8 cellular contexts compared by ENCODE assay signal in the genomic region with DNA sequence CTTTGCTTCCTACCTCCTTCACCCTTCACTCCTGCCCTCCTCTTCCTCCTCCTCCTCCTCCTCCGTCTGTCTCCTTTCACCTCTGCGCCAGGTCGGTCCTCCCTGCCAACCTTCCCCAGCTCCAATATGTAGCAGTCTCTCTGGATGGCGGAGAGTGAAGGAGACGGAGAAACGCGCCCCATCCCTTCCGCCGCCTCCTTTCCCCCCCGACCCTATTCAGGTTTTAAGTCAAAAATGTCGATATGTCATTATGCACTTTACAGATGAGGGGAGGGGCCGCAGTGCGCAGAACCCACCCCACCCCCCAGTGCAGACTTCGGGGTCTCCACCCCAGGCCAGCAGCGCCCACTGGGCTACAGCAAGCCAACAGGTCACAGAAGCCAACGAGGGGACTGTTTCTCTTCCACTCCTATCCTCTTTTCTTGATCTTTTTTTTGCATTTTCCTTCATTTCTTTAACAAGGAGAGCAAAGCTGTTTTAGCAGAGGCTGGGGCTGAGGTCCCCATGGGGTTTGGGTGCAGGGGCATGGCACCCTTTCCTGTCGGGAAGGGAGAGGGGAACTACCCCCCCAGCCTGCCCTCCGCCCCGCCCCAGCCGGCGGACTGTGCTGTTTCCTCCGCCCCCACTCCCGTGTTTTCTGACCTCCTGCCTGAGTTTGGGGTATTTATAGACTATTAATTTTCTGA. TPM values are rescaled to one million over a fixed set of nuclear protein-coding genes. Genes with fewer than 3 reads are reported as not detected.
DNase-seq lines count a peak whose midpoint lies in the region; ATAC-seq, FAIRE-seq and TF ChIP-seq lines count a peak whose summit lies in the region.

No MANE protein-coding gene starts in this region.

- DNase-seq in activated naive CD4-positive, alpha-beta T cell treated with anti-CD3 and anti-CD28 coated beads, Interleukin-2, amount 10 ng/mL, durations not matched to agents 7 days and 5 days = no peak
- DNase-seq in activated naive CD4-positive, alpha-beta T cell (lab: John Stamatoyannopoulos, UW) = no peak
- no peak for DNase-seq in astrocyte (ENCODE audit: low read depth)
- peak in 1 of 2 donors; percentile 81 for DNase-seq in upper lobe of left lung
- DNase-seq in glomerular visceral epithelial cell (ENCODE audit: extremely low spot score) = no peak
- DNase-seq in COLO668 (lab: John Stamatoyannopoulos, UW; ENCODE audit: unreplicated experiment) = no peak

- peaks cover 57% of the 10 kb centered on the region for H3K4me1 Mint-ChIP-seq in activated naive CD4-positive, alpha-beta T cell treated with anti-CD3 and anti-CD28 coated beads, Interleukin-2, amount 10 ng/mL, durations not matched to agents 7 days and 5 days
- peaks cover 26% of the 10 kb centered on the region for H3K4me1 Mint-ChIP-seq in astrocyte (ENCODE audit: low read depth, unreplicated experiment)

- H3K79me2 ChIP-seq in astrocyte (ENCODE audit: insufficient read depth, low read length) = peaks cover 46% of the 10 kb centered on the region

- TF ChIP-seq EP300 in upper lobe of left lung (IDR thresholded peaks at IDR 0.05) = no peak

- H3K36me3 ChIP-seq in astrocyte (ENCODE audit: insufficient read depth, low read length) = peaks cover 22% of the 10 kb centered on the region
- peaks cover 23 to 41% of the 10 kb centered on the region in 2 donors for H3K36me3 ChIP-seq in muscle layer of duodenum (ENCODE audit: control insufficient read depth in 1 of 2, insufficient read depth in 2 of 2, low read length in 2 of 2)
- peaks cover 22 to 56% (median 50%) of the 10 kb centered on the region in 4 donors for H3K36me3 ChIP-seq in upper lobe of left lung

- peak overlapping the region; percentile 46 for H3K4me2 ChIP-seq in astrocyte (ENCODE audit: low read length)

- H3K27ac ChIP-seq in astrocyte (ENCODE audit: low read depth, low read length) (peak overlapping the region; percentile 69), muscle layer of duodenum (ENCODE audit: low read length) (peak overlapping the region; percentile 39), upper lobe of left lung (peak overlapping the region; percentile 91 to 100 (median 98))

- WGBS in upper lobe of left lung, 2 donors = 70 to 71% methylated on average over 18 to 23 of the region's 23 CpGs

- H3K9me3 ChIP-seq in astrocyte (ENCODE audit: insufficient read depth, low read depth, low read length) = no peaks in the 10 kb centered on the region
- H3K9me3 ChIP-seq in muscle layer of duodenum (ENCODE audit: control insufficient read depth in 1 of 2, low read length in 2 of 2) = no peaks in the 10 kb centered on the region
- H3K9me3 ChIP-seq in upper lobe of left lung = no peaks in the 10 kb centered on the region

- no peaks in the 10 kb centered on the region for H3K27me3 Mint-ChIP-seq in activated naive CD4-positive, alpha-beta T cell treated with anti-CD3 and anti-CD28 coated beads, Interleukin-2, amount 10 ng/mL, durations not matched to agents 7 days and 5 days
- H3K27me3 Mint-ChIP-seq in astrocyte (ENCODE audit: low read depth, unreplicated experiment) = no peaks in the 10 kb centered on the region

- peaks cover 74% of the 10 kb centered on the region for H3K4me1 ChIP-seq in astrocyte (ENCODE audit: insufficient read depth, low read length)
- H3K4me1 ChIP-seq in muscle layer of duodenum (ENCODE audit: control insufficient read depth in 1 of 2, insufficient read depth in 2 of 2, low read length in 2 of 2) = peaks cover 23 to 73% of the 10 kb centered on the region in 2 donors
- H3K4me1 ChIP-seq in upper lobe of left lung = peaks cover 87 to 98% (median 92%) of the 10 kb centered on the region in 4 donors

- no peaks in the 10 kb centered on the region for H3K9me3 Mint-ChIP-seq in activated naive CD4-positive, alpha-beta T cell treated with anti-CD3 and anti-CD28 coated beads, Interleukin-2, amount 10 ng/mL, durations not matched to agents 7 days and 5 days
- no peaks in the 10 kb centered on the region for H3K9me3 Mint-ChIP-seq in astrocyte (ENCODE audit: unreplicated experiment)

- H3K4me3 ChIP-seq in astrocyte (ENCODE audit: insufficient read depth, low read depth, low read length) = no peak overlapping the region
- H3K4me3 ChIP-seq in muscle layer of duodenum (ENCODE audit: low read depth in 1 of 2, low read length in 2 of 2) = no peak overlapping the region
- peak overlapping the region in 1 of 4 donors; percentile 62 for H3K4me3 ChIP-seq in upper lobe of left lung

- TF ChIP-seq POLR2A in upper lobe of left lung (IDR thresholded peaks at IDR 0.05) = no peak

- TF ChIP-seq CTCF in astrocyte (IDR thresholded peaks at IDR 0.05; ENCODE audit: insufficient read depth, low read depth, low read length) = no peak
- no peak for TF ChIP-seq CTCF in upper lobe of left lung (IDR thresholded peaks at IDR 0.05)

- peak overlapping the region; percentile 61 for H3K4me3 Mint-ChIP-seq in activated naive CD4-positive, alpha-beta T cell treated with anti-CD3 and anti-CD28 coated beads, Interleukin-2, amount 10 ng/mL, durations not matched to agents 7 days and 5 days
- H3K4me3 Mint-ChIP-seq in astrocyte (ENCODE audit: unreplicated experiment) = peak overlapping the region; percentile 66

- H3K27me3 ChIP-seq in astrocyte (ENCODE audit: insufficient read depth, low read length) (no peaks in the 10 kb centered on the region), muscle layer of duodenum (ENCODE audit: low read depth, low read length) (no peaks in the 10 kb centered on the region), upper lobe of left lung (no peaks in the 10 kb centered on the region)

- peak overlapping the region; percentile 7 for H3K9ac ChIP-seq in astrocyte (ENCODE audit: low read length)

- H3K27ac Mint-ChIP-seq in activated naive CD4-positive, alpha-beta T cell treated with anti-CD3 and anti-CD28 coated beads, Interleukin-2, amount 10 ng/mL, durations not matched to agents 7 days and 5 days = peak overlapping the region; percentile 98
- peak overlapping the region; percentile 75 for H3K27ac Mint-ChIP-seq in astrocyte (ENCODE audit: unreplicated experiment)

- no peak for FAIRE-seq in astrocyte (lab: Jason Lieb, UNC)

- H3K36me3 Mint-ChIP-seq in activated naive CD4-positive, alpha-beta T cell treated with anti-CD3 and anti-CD28 coated beads, Interleukin-2, amount 10 ng/mL, durations not matched to agents 7 days and 5 days = peaks cover 34% of the 10 kb centered on the region
- H3K36me3 Mint-ChIP-seq in astrocyte (ENCODE audit: low read depth, unreplicated experiment) = peaks cover 6% of the 10 kb centered on the region

- ATAC-seq in upper lobe of left lung (ENCODE audit: low FRiP score in 2 of 2) = no peak
- no peak for ATAC-seq in GM21526 (IDR thresholded peaks at IDR 0.05; ENCODE audit: low FRiP score, unreplicated experiment)

- peaks cover 67% of the 10 kb centered on the region for H4K20me1 ChIP-seq in astrocyte (ENCODE audit: insufficient read depth, low read length)

- no peak overlapping the region for H2AFZ ChIP-seq in astrocyte (ENCODE audit: low read depth, low read length)

- CTCF ChIA-PET in activated naive CD4-positive, alpha-beta T cell treated with anti-CD3 and anti-CD28 coated beads, Interleukin-2, amount 10 ng/mL, durations not matched to agents 7 days and 5 days (lab: Charles Lee) = interaction anchor here (5.0 kb wide), 1 partner anchor 9 kb away, joined by 17 read pairs; no protein-coding TSS in a partner anchor

RNA-seq across cellular contexts. Expression of a gene that starts 9.2 kb away (rescaled TPM):
- total RNA-seq in astrocyte (119 and 141 TPM in 2 replicates), upper lobe of left lung (100 to 1,000 TPM in 2 of 6 donors, 10 to 100 TPM in 4; 33.5 to 176 (median 75.9) TPM)

RNA-seq across cellular contexts. Expression of a gene that starts 11.5 kb away (rescaled TPM):
- total RNA-seq in astrocyte = 184 and 215 TPM in 2 replicates
- total RNA-seq in upper lobe of left lung = 1,000 to 10,000 TPM in 1 of 6 donors, 100 to 1,000 TPM in 5; 326 to 1,348 (median 441) TPM

RNA-seq across cellular contexts. Expression of a gene that starts 16.1 kb away (rescaled TPM):
- 154 and 170 TPM in 2 replicates for total RNA-seq in astrocyte
- 100 to 1,000 TPM in 3 of 6 donors, 10 to 100 TPM in 3; 56.0 to 187 (median 113) TPM for total RNA-seq in upper lobe of left lung

RNA-seq across cellular contexts. Expression of a gene that starts 17.7 kb away (rescaled TPM):
- total RNA-seq in astrocyte (50.5 and 50.8 TPM in 2 replicates), upper lobe of left lung (10 to 100 TPM; 43.0 to 85.3 (median 59.6) TPM)

RNA-seq across cellular contexts. Expression of a gene that starts 19.8 kb away (rescaled TPM):
- total RNA-seq in astrocyte (18.8 and 19.8 TPM in 2 replicates), upper lobe of left lung (1 to 10 TPM in 3 of 6 donors, under 1 TPM in 1, not detected in 2; 0.30 to 1.8 (median 1.0) TPM)

Comparison
In these comparisons a context has a peak if more than half of its experiments do, and no peak if none do; other contexts are left out.
1. H3K27ac ChIP-seq: peak in every context shown above with its lines; median percentile 98 in upper lobe of left lung; 69 in astrocyte; 39 in muscle layer of duodenum.